Comparison of ENCODE assay signal across 8 cellular contexts in genomic region chr14:63642229-63642611, GRCh38.
DNase-seq lines count a peak whose midpoint lies in the region; ATAC-seq lines count a peak whose summit lies in the region.

No MANE protein-coding gene starts in this region.

- DNase-seq in AG08395 (ENCODE audit: low spot score), result peak; percentile 95
- DNase-seq in NCI-H345 (lab: John Stamatoyannopoulos, UW), result peak; percentile 95
- peak; percentile 33 to 60 (median 60) for DNase-seq in activated CD4-positive, CD25-positive, alpha-beta regulatory T cell (lab: John Stamatoyannopoulos, UW)
- peak; percentile 93 for DNase-seq in kidney tubule cell (ENCODE audit: low spot score)
- peak; percentile 37 to 54 (median 52) for DNase-seq in stimulated activated CD4-positive, alpha-beta T cell treated with anti-CD3 and anti-CD28 coated beads, Interleukin-1b, Interleukin-23, amount 100 ng/mL, for 24 hours (ENCODE audit: low read depth in 4 of 4, low spot score in 1 of 4)

- peak overlapping the region; percentile 99 for H3K27ac ChIP-seq in cingulate gyrus (ENCODE audit: low read depth, low read length)

- ATAC-seq in GM19023 (IDR thresholded peaks at IDR 0.05; ENCODE audit: unreplicated experiment), result peak; percentile 56
- ATAC-seq in HG03280 (IDR thresholded peaks at IDR 0.05; ENCODE audit: unreplicated experiment), result peak; percentile 60

Comparison
In these comparisons a context has a peak if more than half of its experiments do, and no peak if none do; other contexts are left out.
1. Peak in every context shown above with its lines: DNase-seq, ATAC-seq and H3K27ac ChIP-seq.